ENCODE assay signal across 1 cellular context in the genomic region with DNA sequence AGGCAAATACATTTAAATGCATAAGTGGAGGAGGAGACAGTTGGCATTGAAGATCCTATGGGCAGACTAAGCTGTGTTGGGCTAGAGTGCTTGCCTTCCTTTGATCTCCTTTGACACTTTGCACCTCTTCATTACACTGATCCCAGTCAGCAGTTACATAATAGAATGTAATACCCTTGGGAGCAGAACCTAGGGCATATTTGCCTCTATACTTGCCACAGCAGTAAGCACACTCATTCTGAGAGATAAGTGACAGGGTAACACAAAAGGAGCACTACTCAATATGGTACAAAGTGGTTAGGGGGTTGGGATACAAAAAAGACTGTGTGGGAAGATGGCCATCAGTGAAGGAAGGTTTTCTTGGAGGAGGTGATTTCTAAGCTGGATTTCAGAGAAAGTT.
TF ChIP-seq lines count a peak whose summit lies in the region.

No MANE protein-coding gene starts in this region.

TF ChIP-seq in K562, 482 proteins besides CTCF, POLR2A, EP300 and RAD21:
- TF ChIP-seq POLR2AphosphoS2 (IDR thresholded peaks at IDR 0.05; ENCODE audit: low read length), result peak; percentile 67; the same call in 1 of the 2 replicates
- no peak for TF ChIP-seq FOS (IDR thresholded peaks at IDR 0.05; ENCODE audit: extremely low read depth, insufficient read length)
- TF ChIP-seq, protein P1, sequence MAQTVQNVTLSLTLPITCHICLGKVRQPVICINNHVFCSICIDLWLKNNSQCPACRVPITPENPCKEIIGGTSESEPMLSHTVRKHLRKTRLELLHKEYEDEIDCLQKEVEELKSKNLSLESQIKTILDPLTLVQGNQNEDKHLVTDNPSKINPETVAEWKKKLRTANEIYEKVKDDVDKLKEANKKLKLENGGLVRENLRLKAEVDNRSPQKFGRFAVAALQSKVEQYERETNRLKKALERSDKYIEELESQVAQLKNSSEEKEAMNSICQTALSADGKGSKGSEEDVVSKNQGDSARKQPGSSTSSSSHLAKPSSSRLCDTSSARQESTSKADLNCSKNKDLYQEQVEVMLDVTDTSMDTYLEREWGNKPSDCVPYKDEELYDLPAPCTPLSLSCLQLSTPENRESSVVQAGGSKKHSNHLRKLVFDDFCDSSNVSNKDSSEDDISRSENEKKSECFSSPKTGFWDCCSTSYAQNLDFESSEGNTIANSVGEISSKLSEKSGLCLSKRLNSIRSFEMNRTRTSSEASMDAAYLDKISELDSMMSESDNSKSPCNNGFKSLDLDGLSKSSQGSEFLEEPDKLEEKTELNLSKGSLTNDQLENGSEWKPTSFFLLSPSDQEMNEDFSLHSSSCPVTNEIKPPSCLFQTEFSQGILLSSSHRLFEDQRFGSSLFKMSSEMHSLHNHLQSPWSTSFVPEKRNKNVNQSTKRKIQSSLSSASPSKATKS (CRISPR knock-in tag; IDR thresholded peaks at IDR 0.05), result peak; percentile 4; the same call in 1 of the 2 replicates
